8 cellular contexts compared by ENCODE assay signal in genomic region chr16:87765776-87766484, GRCh38. TPM values are rescaled to one million over a fixed set of nuclear protein-coding genes. Genes with fewer than 3 reads are reported as not detected.
DNase-seq lines count a peak whose midpoint lies in the region; ATAC-seq and TF ChIP-seq lines count a peak whose summit lies in the region.

Gene KLHDC4, minus strand, starts transcription at chr16:87765986. Its CDS starts 96 bp downstream, at chr16:87765890.

- peak; percentile 83 for ATAC-seq in GM21723 (IDR thresholded peaks at IDR 0.05; ENCODE audit: unreplicated experiment)
- ATAC-seq in SK-N-SH treated with all-trans-retinoic acid at 6 μM for 48 hours, result peak; percentile 91

- peak; percentile 52 for DNase-seq in DMS53 treated with DMSO at 0.1 percent for 48 hours (lab: John Stamatoyannopoulos, UW; ENCODE audit: unreplicated experiment)
- peak; percentile 80 for DNase-seq in LHCN-M2 (ENCODE audit: low read depth)
- peak; percentile 89 for DNase-seq in activated naive CD4-positive, alpha-beta T cell treated with anti-CD3 and anti-CD28 coated beads, Interleukin-2, amount 50 U/mL, for 16 hours
- peak; percentile 79 for DNase-seq in globus pallidus (ENCODE audit: low spot score)
- peak; percentile 79 for DNase-seq in occipital lobe (lab: John Stamatoyannopoulos, UW)
- peak; percentile 93 for DNase-seq in superior temporal gyrus (ENCODE audit: extremely low spot score)

TF ChIP-seq in SK-N-SH treated with all-trans-retinoic acid at 6 μM for 48 hours, 23 proteins besides CTCF, POLR2A, EP300 and RAD21:
- no peak for TF ChIP-seq ESRRG (CRISPR knock-in tag; IDR thresholded peaks at IDR 0.05)
- TF ChIP-seq ISL1 (CRISPR knock-in tag; IDR thresholded peaks at IDR 0.05), result no peak
- TF ChIP-seq ARNTL (CRISPR knock-in tag; IDR thresholded peaks at IDR 0.05; ENCODE audit: borderline replicate concordance, low read depth), result no peak
- no peak for TF ChIP-seq ZNF70 (CRISPR knock-in tag; IDR thresholded peaks at IDR 0.05)
- no peak for TF ChIP-seq GLIS3 (CRISPR knock-in tag; IDR thresholded peaks at IDR 0.05)
- TF ChIP-seq SNAI2 (CRISPR knock-in tag; IDR thresholded peaks at IDR 0.05), result peak; percentile 99
- no peak for TF ChIP-seq BACH2 (CRISPR knock-in tag; IDR thresholded peaks at IDR 0.05; ENCODE audit: borderline replicate concordance)
- no peak for TF ChIP-seq TCF4 (CRISPR knock-in tag; IDR thresholded peaks at IDR 0.05; ENCODE audit: borderline replicate concordance)
- no peak for TF ChIP-seq TOX (CRISPR knock-in tag; IDR thresholded peaks at IDR 0.05; ENCODE audit: borderline replicate concordance)

RNA-seq across cellular contexts. Expression of gene KLHDC4, which starts in this region (rescaled TPM):
- total RNA-seq in LHCN-M2 (2014; rRNA removed) (20.5 and 26.7 TPM in 2 replicates), occipital lobe (18.2 TPM)
- 16.9 TPM for polyA plus RNA-seq in LHCN-M2 (2012)

Comparison
In these comparisons a context has a peak if more than half of its experiments do, and no peak if none do; other contexts are left out.
1. Peak in every context shown above with its lines: DNase-seq and ATAC-seq.